8 cellular contexts compared by ENCODE assay signal in the genomic region with DNA sequence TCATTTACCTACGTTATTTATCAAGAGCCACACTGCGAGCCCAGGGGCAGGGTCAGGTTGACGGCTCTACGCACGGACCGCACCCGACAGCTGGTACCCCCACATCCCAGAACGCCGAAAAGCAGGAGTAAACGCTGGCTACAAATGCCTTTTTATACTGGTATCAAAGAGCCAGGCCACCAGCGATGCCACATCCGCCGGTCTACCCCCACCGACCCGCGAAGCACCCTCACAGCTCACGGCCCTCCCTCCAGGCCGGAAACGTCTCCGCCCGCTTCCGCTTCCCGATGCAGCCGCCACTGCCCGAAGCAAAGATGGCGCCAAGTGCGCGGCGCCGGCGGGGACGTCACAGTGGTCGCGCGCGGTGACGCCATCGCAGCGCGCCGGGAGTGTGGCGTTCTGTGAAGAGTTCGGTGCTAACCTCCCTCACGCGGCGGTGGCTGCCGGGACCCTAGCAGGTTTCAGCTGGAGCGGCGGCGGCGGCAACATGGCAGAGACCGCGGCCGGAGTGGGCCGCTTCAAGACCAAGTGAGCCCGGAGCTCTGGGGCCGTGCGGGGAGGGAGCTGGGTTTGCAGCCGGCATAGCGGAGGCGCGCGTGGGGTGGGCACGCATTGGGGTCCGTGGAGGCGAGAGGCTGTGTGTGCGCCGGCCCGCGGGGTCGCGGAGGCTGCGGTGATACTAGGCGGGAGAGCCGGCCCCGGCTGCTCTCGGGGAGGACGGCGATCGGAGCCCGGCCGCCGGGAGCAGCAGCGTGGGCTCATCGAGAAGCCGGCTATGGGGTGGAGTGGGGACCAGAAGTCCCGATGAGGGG. TPM values are rescaled to one million over a fixed set of nuclear protein-coding genes. Genes with fewer than 3 reads are reported as not detected.
DNase-seq lines count a peak whose midpoint lies in the region; ATAC-seq and TF ChIP-seq lines count a peak whose summit lies in the region.

A gene (plus strand): TSS at position 376 of the 812 bp plus-strand sequence. CDS start 112 bp downstream, at position 488.

- H3K4me1 ChIP-seq in Panc1 (ENCODE audit: control insufficient read depth, insufficient read depth, low read length) = 0 out of 2 replicates have a peak, but pooled peaks cover 4% of the 10 kb centered on the region
- H3K4me1 ChIP-seq in esophagus muscularis mucosa = peaks cover 24 to 34% (median 30%) of the 10 kb centered on the region in 4 donors

- ATAC-seq in GM21717 (IDR thresholded peaks at IDR 0.05; ENCODE audit: unreplicated experiment) = peak; percentile 57
- ATAC-seq in Panc1 = peak; percentile 93
- ATAC-seq in activated T-cell treated with anti-CD3 and anti-CD28 coated beads, Interleukin-2, amount 50 U/mL, for 72 hours (replicated peaks in 1 of 2) = peak; percentile 96 to 97

- H3K9me3 ChIP-seq in Panc1 (ENCODE audit: control insufficient read depth, insufficient read depth, low read depth, low read length) (no peaks in the 10 kb centered on the region), esophagus muscularis mucosa (no peaks in the 10 kb centered on the region)

- peak within 1 kb of the TSS; percentile 87 for H3K27ac ChIP-seq in Panc1 (ENCODE audit: low read length)
- H3K27ac ChIP-seq in esophagus muscularis mucosa (replicated peaks in 1 of 4) = peak within 1 kb of the TSS; percentile 80 to 95 (median 92)

- H3K36me3 Mint-ChIP-seq in activated T-cell treated with anti-CD3 and anti-CD28 coated beads, Interleukin-2, amount 50 U/mL, for 72 hours (ENCODE audit: insufficient read depth in 2 of 2) = peaks cover 2 to 6% of the 10 kb centered on the region in 2 donors

- no peaks in the 10 kb centered on the region for H3K27me3 Mint-ChIP-seq in activated T-cell treated with anti-CD3 and anti-CD28 coated beads, Interleukin-2, amount 50 U/mL, for 72 hours (ENCODE audit: low read depth)

- CTCF ChIA-PET in Panc1 (lab: Charles Lee) = interaction anchor here (0.6 kb wide), 1 partner anchor 108 kb away, joined by 3 read pairs; no protein-coding TSS in a partner anchor

- in situ Hi-C loops in KBM-7 (cut with MboI; ENCODE audit: low pct_unique_long_range_greater_than_20kb, low sequenced_read_pairs) = no loop called here
- in situ Hi-C loops in Panc1 (cut with HindIII; ENCODE audit: low pct_unique_long_range_greater_than_20kb, low sequenced_read_pairs) = no loop called here

- peak; percentile 68 for DNase-seq in DMS79 (lab: John Stamatoyannopoulos, UW)
- DNase-seq in KBM-7 = peak; percentile 97
- no peak for DNase-seq in Panc1 (ENCODE audit: low read depth, low spot score)
- peak; percentile 97 to 98 for DNase-seq in activated T-cell treated with anti-CD3 and anti-CD28 coated beads, Interleukin-2, amount 50 U/mL, for 72 hours
- DNase-seq in esophagus muscularis mucosa (ENCODE audit: extremely low spot score) = peak; percentile 98
- peak; percentile 94 for DNase-seq in myocyte (ENCODE audit: low read depth)
- DNase-seq in stimulated activated CD8-positive, alpha-beta memory T cell treated with anti-CD3 and anti-CD28 coated beads, Interleukin-7, amount 100 ng/mL, for 4 hours (ENCODE audit: low read depth in 2 of 2) = peak; percentile 92 to 97

- H3K4me3 Mint-ChIP-seq in activated T-cell treated with anti-CD3 and anti-CD28 coated beads, Interleukin-2, amount 50 U/mL, for 72 hours = peak within 1 kb of the TSS; percentile 94 to 98

- no peak for TF ChIP-seq EP300 in esophagus muscularis mucosa (IDR thresholded peaks at IDR 0.05)

- peak within 1 kb of the TSS; percentile 90 to 96 for H3K4me3 ChIP-seq in Panc1 (ENCODE audit: low read depth in 2 of 2, low read length in 2 of 2)
- H3K4me3 ChIP-seq in esophagus muscularis mucosa = peak within 1 kb of the TSS; percentile 89 to 100 (median 90)

- H3K27me3 ChIP-seq in Panc1 (ENCODE audit: control insufficient read depth, insufficient read depth, low read length) (no peaks in the 10 kb centered on the region), esophagus muscularis mucosa (peaks cover 3 to 35% (median 8%) of the 10 kb centered on the region in 4 donors)

- TF ChIP-seq POLR2A in esophagus muscularis mucosa (IDR thresholded peaks at IDR 0.05; ENCODE audit: low read depth) = peak; percentile 89

- no TSS peak for BruUV-seq in Panc1 (replicated peaks; lab: Mats Ljungman, UMichigan)

- H3K36me3 ChIP-seq in Panc1 (ENCODE audit: control insufficient read depth, insufficient read depth, low read length) (no peaks in the 10 kb centered on the region; the same call in 1 of the 2 replicates), esophagus muscularis mucosa (peaks cover 30 to 34% (median 31%) of the 10 kb centered on the region in 4 donors)

- POLR2A ChIA-PET in Panc1 (lab: Charles Lee) = no interaction called here

- intact Hi-C loops in Panc1 (cut with micrococcal nuclease; ENCODE audit: unreplicated experiment) = no loop called here
- intact Hi-C loops in esophagus muscularis mucosa (cut with DNase I) = no loop called here

- WGBS in esophagus muscularis mucosa = 0% methylated on average over 3 of the region's 87 CpGs

- no peaks in the 10 kb centered on the region for H3K9me3 Mint-ChIP-seq in activated T-cell treated with anti-CD3 and anti-CD28 coated beads, Interleukin-2, amount 50 U/mL, for 72 hours

- TF ChIP-seq CTCF in Panc1 (IDR thresholded peaks at IDR 0.05) (no peak), esophagus muscularis mucosa (IDR thresholded peaks at IDR 0.05) (peak in 1 of 3 experiments; percentile 42)

- peak within 1 kb of the TSS; percentile 97 for H3K27ac Mint-ChIP-seq in activated T-cell treated with anti-CD3 and anti-CD28 coated beads, Interleukin-2, amount 50 U/mL, for 72 hours

- peaks cover 39% of the 10 kb centered on the region for H3K4me1 Mint-ChIP-seq in activated T-cell treated with anti-CD3 and anti-CD28 coated beads, Interleukin-2, amount 50 U/mL, for 72 hours (ENCODE audit: low read depth)

RNA-seq across cellular contexts. Expression of the gene that starts here (rescaled TPM):
- total RNA-seq in Panc1 (2021; ENCODE audit: unreplicated experiment) (42.4 TPM), esophagus muscularis mucosa (10 to 100 TPM; 27.0 to 42.9 (median 36.9) TPM), myocyte (46.8 and 66.4 TPM in 2 replicates)
- 72.9 TPM for polyA plus RNA-seq in Panc1 (2012; ENCODE audit: insufficient read length)
- 10 to 100 TPM; 22.6 to 24.4 TPM for total RNA-seq in activated T-cell treated with anti-CD3 and anti-CD28 coated beads, Interleukin-2, amount 50 U/mL, for 72 hours
- 36.7 TPM for polyA plus RNA-seq in myocyte (2012)
